In genomic region chr1:225873281-225873850, GRCh38 we compare ENCODE assay signal across 1 cellular context.
A peak's percentile ranks its signal among the peaks of the same experiment; 100 is the strongest.
TF ChIP-seq lines count a peak whose summit lies in the region.

No MANE protein-coding gene starts in this region.

TF ChIP-seq in K562, 482 proteins besides CTCF, POLR2A, EP300 and RAD21:
- TF ChIP-seq NR1H2 (CRISPR knock-in tag; IDR thresholded peaks at IDR 0.05) (no peak), ZBTB7A (IDR thresholded peaks at IDR 0.05; ENCODE audit: borderline replicate concordance, control insufficient read depth, low read depth, low read length) (0 out of 2 replicates have a peak, but pooled peaks have one; percentile 22)
